1 cellular context compared by ENCODE assay signal in the genomic region with DNA sequence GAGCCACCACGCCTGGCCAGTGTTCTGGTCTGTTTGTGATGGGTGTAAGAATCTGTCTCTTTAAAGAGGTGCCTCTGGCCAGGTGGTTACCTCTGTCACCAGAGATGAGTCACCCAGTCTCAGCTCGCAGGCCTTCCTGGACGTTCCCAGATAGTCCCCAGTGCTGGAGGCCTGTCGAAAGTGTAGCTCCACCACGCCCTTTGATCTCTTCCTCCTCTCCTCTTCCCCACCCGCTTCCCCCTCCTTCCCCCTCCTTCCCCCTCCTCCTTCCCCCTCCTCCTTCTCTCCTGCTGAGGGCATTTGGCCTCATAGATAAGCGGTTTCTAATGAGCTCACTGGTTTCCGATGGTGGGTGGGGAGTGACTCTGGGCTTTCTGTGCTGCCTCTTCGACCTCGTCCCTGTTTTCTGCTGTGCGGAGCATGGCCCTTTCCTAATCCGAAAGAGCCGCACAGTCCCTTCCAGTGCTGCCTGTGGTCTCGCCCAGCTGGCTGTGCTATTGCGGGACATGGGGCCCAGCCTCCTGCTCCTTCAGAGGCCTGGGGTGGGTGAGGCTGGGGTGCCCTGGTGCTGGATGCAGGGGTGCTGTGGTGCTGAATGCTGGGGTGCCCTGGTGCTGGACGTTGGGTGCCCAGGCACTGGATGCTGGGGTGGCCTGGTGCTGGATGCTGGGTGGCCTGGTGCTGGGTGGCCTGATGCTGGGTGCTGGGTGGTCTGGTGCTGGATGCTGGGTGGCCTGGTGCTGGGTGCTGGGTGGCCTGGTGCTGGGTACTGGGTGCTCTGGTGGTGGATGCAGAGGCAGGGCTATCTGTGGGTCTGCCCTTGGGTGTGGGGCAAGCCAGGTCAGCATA.
TF ChIP-seq lines count a peak whose summit lies in the region.

No MANE protein-coding gene starts in this region.

TF ChIP-seq in HepG2, 621 proteins besides CTCF, POLR2A, EP300 and RAD21 (continued from another document and continues in another):
- TF ChIP-seq ZNF292 (CRISPR knock-in tag; IDR thresholded peaks at IDR 0.05; ENCODE audit: borderline replicate concordance, low read depth) (peak; percentile 33; the same call in 1 of the 2 replicates), ZNF350 (CRISPR knock-in tag; IDR thresholded peaks at IDR 0.05; ENCODE audit: borderline replicate concordance, low read depth) (0 out of 2 replicates have a peak, but pooled peaks have one; percentile 7), ZSCAN25 (CRISPR knock-in tag; IDR thresholded peaks at IDR 0.05) (no peak), ZNF543 (CRISPR knock-in tag; IDR thresholded peaks at IDR 0.05) (0 out of 2 replicates have a peak, but pooled peaks have one; percentile 31), ZNF101 (CRISPR knock-in tag; IDR thresholded peaks at IDR 0.05; ENCODE audit: borderline replicate concordance, low read depth) (no peak), ESRRA (CRISPR knock-in tag; IDR thresholded peaks at IDR 0.05; ENCODE audit: low read depth) (no peak), DR1 (CRISPR knock-in tag; IDR thresholded peaks at IDR 0.05) (no peak), ZNF282 (IDR thresholded peaks at IDR 0.05; ENCODE audit: partially characterized antibody) (no peak), FOSL2 (CRISPR knock-in tag; IDR thresholded peaks at IDR 0.05) (peak; percentile 95), MEIS1 (CRISPR knock-in tag; IDR thresholded peaks at IDR 0.05; ENCODE audit: borderline replicate concordance) (no peak), BORCS8-MEF2B (CRISPR knock-in tag; IDR thresholded peaks at IDR 0.05) (no peak), FIP1L1 (IDR thresholded peaks at IDR 0.05; ENCODE audit: borderline replicate concordance, insufficient read depth, low read depth, low read length) (no peak), PBX2 (CRISPR knock-in tag; IDR thresholded peaks at IDR 0.05) (no peak), MAFF (IDR thresholded peaks at IDR 0.05; ENCODE audit: low read depth, low read length) (peak; percentile 49; the same call in 1 of the 2 replicates), THAP9 (CRISPR knock-in tag; IDR thresholded peaks at IDR 0.05; ENCODE audit: borderline replicate concordance) (no peak), BCL6 (CRISPR knock-in tag; IDR thresholded peaks at IDR 0.05) (no peak), ZBTB10 (CRISPR knock-in tag; IDR thresholded peaks at IDR 0.05; ENCODE audit: borderline replicate concordance) (no peak), SRSF4 (IDR thresholded peaks at IDR 0.05; ENCODE audit: low read depth, low read length, poor library complexity, severe bottlenecking) (no peak), GZF1 (CRISPR knock-in tag; IDR thresholded peaks at IDR 0.05) (no peak), HNRNPH1 (optimal IDR thresholded peaks at IDR 0.05; ENCODE audit: low read depth, low read length) (no peak), SALL1 (CRISPR knock-in tag; IDR thresholded peaks at IDR 0.05) (peak; percentile 14; the same call in 1 of the 2 replicates), XRCC5 (optimal IDR thresholded peaks at IDR 0.05; ENCODE audit: low read length) (peak; percentile 18), HOXA3 (CRISPR knock-in tag; IDR thresholded peaks at IDR 0.05) (no peak), DNMT3B (CRISPR knock-in tag; conservative IDR thresholded peaks at IDR 0.05) (no peak), TCF7L2 (IDR thresholded peaks at IDR 0.05; ENCODE audit: low read depth, low read length) (no peak), GATAD2A (CRISPR knock-in tag; IDR thresholded peaks at IDR 0.05) (peak; percentile 36; the same call in 1 of the 2 replicates), ZBTB8A (CRISPR knock-in tag; IDR thresholded peaks at IDR 0.05; ENCODE audit: borderline replicate concordance, low read depth) (no peak), ZNF792 (CRISPR knock-in tag; IDR thresholded peaks at IDR 0.05) (no peak), ZBTB21 (CRISPR knock-in tag; IDR thresholded peaks at IDR 0.05) (no peak), MYC (CRISPR knock-in tag; IDR thresholded peaks at IDR 0.05; ENCODE audit: borderline replicate concordance) (no peak), NCOA1 (CRISPR knock-in tag; IDR thresholded peaks at IDR 0.05) (no peak), ZNF850 (CRISPR knock-in tag; conservative IDR thresholded peaks at IDR 0.05) (no peak), MXD1 (CRISPR knock-in tag; IDR thresholded peaks at IDR 0.05) (no peak), FLYWCH1 (CRISPR knock-in tag; IDR thresholded peaks at IDR 0.05) (no peak), ZNF768 (CRISPR knock-in tag; IDR thresholded peaks at IDR 0.05) (peak; percentile 38; the same call in 1 of the 2 replicates), ZMYM3 (CRISPR knock-in tag; IDR thresholded peaks at IDR 0.05) (0 out of 2 replicates have a peak, but pooled peaks have one; percentile 5), ZEB1 (IDR thresholded peaks at IDR 0.05; ENCODE audit: insufficient replicate concordance, low read depth) (peak; percentile 75), TGIF2 (CRISPR knock-in tag; IDR thresholded peaks at IDR 0.05) (peak; percentile 67; the same call in 1 of the 2 replicates), FOXP1 (IDR thresholded peaks at IDR 0.05) (no peak), FOXP1 (CRISPR knock-in tag; IDR thresholded peaks at IDR 0.05) (no peak), ZNF441 (CRISPR knock-in tag; IDR thresholded peaks at IDR 0.05; ENCODE audit: borderline replicate concordance) (no peak), HCFC1 (IDR thresholded peaks at IDR 0.05; ENCODE audit: low read depth, low read length) (no peak), TCF7 (IDR thresholded peaks at IDR 0.05; ENCODE audit: low read depth) (peak; percentile 30; the same call in 1 of the 2 replicates), CCDC6 (CRISPR knock-in tag; IDR thresholded peaks at IDR 0.05) (no peak), TOE1 (CRISPR knock-in tag; IDR thresholded peaks at IDR 0.05) (no peak), ZNF160 (CRISPR knock-in tag; IDR thresholded peaks at IDR 0.05) (no peak), SAP130 (CRISPR knock-in tag; IDR thresholded peaks at IDR 0.05; ENCODE audit: low read depth) (peak; percentile 64), JUNB (CRISPR knock-in tag; IDR thresholded peaks at IDR 0.05; ENCODE audit: borderline replicate concordance) (0 out of 2 replicates have a peak, but pooled peaks have one; percentile 29)
- TF ChIP-seq, protein P1, sequence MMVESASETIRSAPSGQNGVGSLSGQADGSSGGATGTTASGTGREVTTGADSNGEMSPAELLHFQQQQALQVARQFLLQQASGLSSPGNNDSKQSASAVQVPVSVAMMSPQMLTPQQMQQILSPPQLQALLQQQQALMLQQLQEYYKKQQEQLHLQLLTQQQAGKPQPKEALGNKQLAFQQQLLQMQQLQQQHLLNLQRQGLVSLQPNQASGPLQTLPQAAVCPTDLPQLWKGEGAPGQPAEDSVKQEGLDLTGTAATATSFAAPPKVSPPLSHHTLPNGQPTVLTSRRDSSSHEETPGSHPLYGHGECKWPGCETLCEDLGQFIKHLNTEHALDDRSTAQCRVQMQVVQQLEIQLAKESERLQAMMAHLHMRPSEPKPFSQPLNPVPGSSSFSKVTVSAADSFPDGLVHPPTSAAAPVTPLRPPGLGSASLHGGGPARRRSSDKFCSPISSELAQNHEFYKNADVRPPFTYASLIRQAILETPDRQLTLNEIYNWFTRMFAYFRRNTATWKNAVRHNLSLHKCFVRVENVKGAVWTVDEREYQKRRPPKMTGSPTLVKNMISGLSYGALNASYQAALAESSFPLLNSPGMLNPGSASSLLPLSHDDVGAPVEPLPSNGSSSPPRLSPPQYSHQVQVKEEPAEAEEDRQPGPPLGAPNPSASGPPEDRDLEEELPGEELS (CRISPR knock-in tag; IDR thresholded peaks at IDR 0.05), result 0 out of 2 replicates have a peak, but pooled peaks have one; percentile 1
- TF ChIP-seq, protein P2, sequence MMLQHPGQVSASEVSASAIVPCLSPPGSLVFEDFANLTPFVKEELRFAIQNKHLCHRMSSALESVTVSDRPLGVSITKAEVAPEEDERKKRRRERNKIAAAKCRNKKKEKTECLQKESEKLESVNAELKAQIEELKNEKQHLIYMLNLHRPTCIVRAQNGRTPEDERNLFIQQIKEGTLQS (CRISPR knock-in tag; IDR thresholded peaks at IDR 0.05), result peak; percentile 81
- TF ChIP-seq, protein P3, sequence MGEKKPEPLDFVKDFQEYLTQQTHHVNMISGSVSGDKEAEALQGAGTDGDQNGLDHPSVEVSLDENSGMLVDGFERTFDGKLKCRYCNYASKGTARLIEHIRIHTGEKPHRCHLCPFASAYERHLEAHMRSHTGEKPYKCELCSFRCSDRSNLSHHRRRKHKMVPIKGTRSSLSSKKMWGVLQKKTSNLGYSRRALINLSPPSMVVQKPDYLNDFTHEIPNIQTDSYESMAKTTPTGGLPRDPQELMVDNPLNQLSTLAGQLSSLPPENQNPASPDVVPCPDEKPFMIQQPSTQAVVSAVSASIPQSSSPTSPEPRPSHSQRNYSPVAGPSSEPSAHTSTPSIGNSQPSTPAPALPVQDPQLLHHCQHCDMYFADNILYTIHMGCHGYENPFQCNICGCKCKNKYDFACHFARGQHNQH (CRISPR knock-in tag; IDR thresholded peaks at IDR 0.05), result 0 out of 2 replicates have a peak, but pooled peaks have one; percentile 51
- TF ChIP-seq, protein P4, sequence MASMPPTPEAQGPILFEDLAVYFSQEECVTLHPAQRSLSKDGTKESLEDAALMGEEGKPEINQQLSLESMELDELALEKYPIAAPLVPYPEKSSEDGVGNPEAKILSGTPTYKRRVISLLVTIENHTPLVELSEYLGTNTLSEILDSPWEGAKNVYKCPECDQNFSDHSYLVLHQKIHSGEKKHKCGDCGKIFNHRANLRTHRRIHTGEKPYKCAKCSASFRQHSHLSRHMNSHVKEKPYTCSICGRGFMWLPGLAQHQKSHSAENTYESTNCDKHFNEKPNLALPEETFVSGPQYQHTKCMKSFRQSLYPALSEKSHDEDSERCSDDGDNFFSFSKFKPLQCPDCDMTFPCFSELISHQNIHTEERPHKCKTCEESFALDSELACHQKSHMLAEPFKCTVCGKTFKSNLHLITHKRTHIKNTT (CRISPR knock-in tag; IDR thresholded peaks at IDR 0.05), result no peak
- TF ChIP-seq, protein P5, sequence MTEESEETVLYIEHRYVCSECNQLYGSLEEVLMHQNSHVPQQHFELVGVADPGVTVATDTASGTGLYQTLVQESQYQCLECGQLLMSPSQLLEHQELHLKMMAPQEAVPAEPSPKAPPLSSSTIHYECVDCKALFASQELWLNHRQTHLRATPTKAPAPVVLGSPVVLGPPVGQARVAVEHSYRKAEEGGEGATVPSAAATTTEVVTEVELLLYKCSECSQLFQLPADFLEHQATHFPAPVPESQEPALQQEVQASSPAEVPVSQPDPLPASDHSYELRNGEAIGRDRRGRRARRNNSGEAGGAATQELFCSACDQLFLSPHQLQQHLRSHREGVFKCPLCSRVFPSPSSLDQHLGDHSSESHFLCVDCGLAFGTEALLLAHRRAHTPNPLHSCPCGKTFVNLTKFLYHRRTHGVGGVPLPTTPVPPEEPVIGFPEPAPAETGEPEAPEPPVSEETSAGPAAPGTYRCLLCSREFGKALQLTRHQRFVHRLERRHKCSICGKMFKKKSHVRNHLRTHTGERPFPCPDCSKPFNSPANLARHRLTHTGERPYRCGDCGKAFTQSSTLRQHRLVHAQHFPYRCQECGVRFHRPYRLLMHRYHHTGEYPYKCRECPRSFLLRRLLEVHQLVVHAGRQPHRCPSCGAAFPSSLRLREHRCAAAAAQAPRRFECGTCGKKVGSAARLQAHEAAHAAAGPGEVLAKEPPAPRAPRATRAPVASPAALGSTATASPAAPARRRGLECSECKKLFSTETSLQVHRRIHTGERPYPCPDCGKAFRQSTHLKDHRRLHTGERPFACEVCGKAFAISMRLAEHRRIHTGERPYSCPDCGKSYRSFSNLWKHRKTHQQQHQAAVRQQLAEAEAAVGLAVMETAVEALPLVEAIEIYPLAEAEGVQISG (CRISPR knock-in tag; IDR thresholded peaks at IDR 0.05), result no peak
